In genomic region chr19:37683520-37683919, GRCh38 we compare ENCODE assay signal across 3 cellular contexts.
TF ChIP-seq lines count a peak whose summit lies in the region.

No MANE protein-coding gene starts in this region.

TF ChIP-seq in HepG2, 621 proteins besides CTCF, POLR2A, EP300 and RAD21:
- no peak for TF ChIP-seq HNF4G (IDR thresholded peaks at IDR 0.05; ENCODE audit: borderline replicate concordance, low read depth, low read length)
- no peak for TF ChIP-seq HNF4G (CRISPR knock-in tag; IDR thresholded peaks at IDR 0.05; ENCODE audit: borderline replicate concordance, low read depth)
- TF ChIP-seq ZNF891 (CRISPR knock-in tag; IDR thresholded peaks at IDR 0.05) = no peak
- no peak for TF ChIP-seq EED (CRISPR knock-in tag; IDR thresholded peaks at IDR 0.05)
- no peak for TF ChIP-seq CBX2 (IDR thresholded peaks at IDR 0.05; ENCODE audit: low read depth, low read length)
- TF ChIP-seq CBX2 (CRISPR knock-in tag; IDR thresholded peaks at IDR 0.05; ENCODE audit: low read depth) = no peak
- peak; percentile 76 for TF ChIP-seq ATF7 (IDR thresholded peaks at IDR 0.05)
- no peak for TF ChIP-seq ATF7 (CRISPR knock-in tag; IDR thresholded peaks at IDR 0.05)

TF ChIP-seq in HEK293, 187 proteins besides CTCF, POLR2A, EP300 and RAD21:
- TF ChIP-seq ATF2 (tag by site-specific recombination; IDR thresholded peaks at IDR 0.05; ENCODE audit: low read depth) = peak; percentile 79; the same call in 1 of the 2 replicates
- TF ChIP-seq ZNF404 (tag by site-specific recombination; IDR thresholded peaks at IDR 0.05) = no peak
- TF ChIP-seq TSHZ1 (tag by site-specific recombination; IDR thresholded peaks at IDR 0.05; ENCODE audit: borderline replicate concordance) = no peak
- 0 out of 2 replicates have a peak, but pooled peaks have one; percentile 27 for TF ChIP-seq ZNF629 (tag by site-specific recombination; IDR thresholded peaks at IDR 0.05)

TF ChIP-seq in K562, 482 proteins besides CTCF, POLR2A, EP300 and RAD21:
- TF ChIP-seq, protein P1, sequence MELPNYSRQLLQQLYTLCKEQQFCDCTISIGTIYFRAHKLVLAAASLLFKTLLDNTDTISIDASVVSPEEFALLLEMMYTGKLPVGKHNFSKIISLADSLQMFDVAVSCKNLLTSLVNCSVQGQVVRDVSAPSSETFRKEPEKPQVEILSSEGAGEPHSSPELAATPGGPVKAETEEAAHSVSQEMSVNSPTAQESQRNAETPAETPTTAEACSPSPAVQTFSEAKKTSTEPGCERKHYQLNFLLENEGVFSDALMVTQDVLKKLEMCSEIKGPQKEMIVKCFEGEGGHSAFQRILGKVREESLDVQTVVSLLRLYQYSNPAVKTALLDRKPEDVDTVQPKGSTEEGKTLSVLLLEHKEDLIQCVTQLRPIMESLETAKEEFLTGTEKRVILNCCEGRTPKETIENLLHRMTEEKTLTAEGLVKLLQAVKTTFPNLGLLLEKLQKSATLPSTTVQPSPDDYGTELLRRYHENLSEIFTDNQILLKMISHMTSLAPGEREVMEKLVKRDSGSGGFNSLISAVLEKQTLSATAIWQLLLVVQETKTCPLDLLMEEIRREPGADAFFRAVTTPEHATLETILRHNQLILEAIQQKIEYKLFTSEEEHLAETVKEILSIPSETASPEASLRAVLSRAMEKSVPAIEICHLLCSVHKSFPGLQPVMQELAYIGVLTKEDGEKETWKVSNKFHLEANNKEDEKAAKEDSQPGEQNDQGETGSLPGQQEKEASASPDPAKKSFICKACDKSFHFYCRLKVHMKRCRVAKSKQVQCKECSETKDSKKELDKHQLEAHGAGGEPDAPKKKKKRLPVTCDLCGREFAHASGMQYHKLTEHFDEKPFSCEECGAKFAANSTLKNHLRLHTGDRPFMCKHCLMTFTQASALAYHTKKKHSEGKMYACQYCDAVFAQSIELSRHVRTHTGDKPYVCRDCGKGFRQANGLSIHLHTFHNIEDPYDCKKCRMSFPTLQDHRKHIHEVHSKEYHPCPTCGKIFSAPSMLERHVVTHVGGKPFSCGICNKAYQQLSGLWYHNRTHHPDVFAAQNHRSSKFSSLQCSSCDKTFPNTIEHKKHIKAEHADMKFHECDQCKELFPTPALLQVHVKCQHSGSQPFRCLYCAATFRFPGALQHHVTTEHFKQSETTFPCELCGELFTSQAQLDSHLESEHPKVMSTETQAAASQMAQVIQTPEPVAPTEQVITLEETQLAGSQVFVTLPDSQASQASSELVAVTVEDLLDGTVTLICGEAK (IDR thresholded peaks at IDR 0.05) = peak; percentile 59; the same call in 1 of the 2 replicates
- TF ChIP-seq, protein P1 (CRISPR knock-in tag; IDR thresholded peaks at IDR 0.05) = no peak
- no peak for TF ChIP-seq MYC (IDR thresholded peaks at IDR 0.05; ENCODE audit: low read depth, low read length)
- TF ChIP-seq MYC (CRISPR knock-in tag; IDR thresholded peaks at IDR 0.05; ENCODE audit: borderline replicate concordance, low read depth) = no peak
